Comparison of ENCODE assay signal across 10 cellular contexts in genomic region chr10:48976208-48976607, GRCh38. TPM values are rescaled to one million over a fixed set of nuclear protein-coding genes. Genes with fewer than 3 reads are reported as not detected.
DNase-seq lines count a peak whose midpoint lies in the region; ATAC-seq, FAIRE-seq and TF ChIP-seq lines count a peak whose summit lies in the region.
"Had no signal": no experiment of that assay in that cellular context is flagged by ENCODE, and none has a peak within 500 bp of the region (broad histone marks: within the 10 kb centered on the region; RNA-seq: fewer than 3 reads in every experiment).

No MANE protein-coding gene starts in this region.

- peaks cover 6% of the 10 kb centered on the region for H3K4me1 Mint-ChIP-seq in glutamatergic neuron (ENCODE audit: low read depth, unreplicated experiment)

- H3K27me3 ChIP-seq in GM12878 (replicated peaks in 1 of 2; ENCODE audit: control insufficient read depth in 2 of 2, insufficient read depth in 2 of 2, low read length in 1 of 2) = no peaks in the 10 kb centered on the region

- H3K27ac Mint-ChIP-seq in glutamatergic neuron (ENCODE audit: unreplicated experiment) = no peak overlapping the region

- intact Hi-C loops in GM12878 (cut with micrococcal nuclease; ENCODE audit: unreplicated experiment) = no loop called here

- SMC1A ChIA-PET in GM12878 (lab: Charles Lee; ENCODE audit: uncharacterized antibody, unreplicated experiment) = interaction anchor here (0.9 kb wide), 1 partner anchor 188 kb away, joined by 3 read pairs; no protein-coding TSS in a partner anchor

- BruUV-seq in GM12878 (replicated peaks; lab: Mats Ljungman, UMichigan) = no TSS peak

- CTCF ChIA-PET in GM12878 (lab: Yijun Ruan, JAX) = interaction anchor here (1.4 to 2.4 kb wide), 2 partner anchors 318 to 537 kb away, joined by 6 to 9 read pairs; no protein-coding TSS in a partner anchor

- H3K9me3 ChIP-seq in GM12878 (replicated peaks; ENCODE audit: control insufficient read depth, insufficient read depth, low read length) = no peaks in the 10 kb centered on the region

- peaks cover 6% of the 10 kb centered on the region for H3K27me3 Mint-ChIP-seq in glutamatergic neuron (ENCODE audit: unreplicated experiment)

- TF ChIP-seq EP300 in GM12878 (IDR thresholded peaks at IDR 0.05; ENCODE audit: borderline replicate concordance in 1 of 2, control insufficient read depth in 1 of 2, low read depth in 2 of 2, low read length in 2 of 2) = no peak

- no peak overlapping the region for H3K4me3 ChIP-seq in HFF-Myc (replicated peaks; ENCODE audit: low read depth, low read length)
- no peak overlapping the region for H3K4me3 ChIP-seq in GM12878

- TF ChIP-seq CTCF in AG09319 (IDR thresholded peaks at IDR 0.05; ENCODE audit: low read depth, low read length) (peak; percentile 38), HFF-Myc (IDR thresholded peaks at IDR 0.05; ENCODE audit: low read depth, low read length, missing control alignments) (peak; percentile 36), GM12878 (IDR thresholded peaks at IDR 0.05 in 2 of 3, conservative IDR thresholded peaks at IDR 0.05 in 1 of 3; ENCODE audit: control insufficient read depth in 2 of 3, extremely low read depth in 1 of 3, insufficient read depth in 1 of 3, low read depth in 3 of 3, low read length in 3 of 3) (peak in 2 of 3 experiments; percentile 21 to 37; a peak in 4 of 6 replicates), glutamatergic neuron (IDR thresholded peaks at IDR 0.05; ENCODE audit: partially characterized antibody, unreplicated experiment) (no peak)

- no peak overlapping the region for H2AFZ ChIP-seq in GM12878 (ENCODE audit: control insufficient read depth, low read depth, low read length)

- no peak overlapping the region for H3K4me2 ChIP-seq in GM12878 (ENCODE audit: control insufficient read depth, insufficient read depth)

- H3K9me3 Mint-ChIP-seq in glutamatergic neuron (ENCODE audit: unreplicated experiment) = peaks cover 6% of the 10 kb centered on the region

- RAD21 ChIA-PET in GM12878 (lab: Charles Lee; ENCODE audit: unreplicated experiment) = interaction anchor here (1.1 to 1.3 kb wide), 2 partner anchors 319 to 431 kb away, joined by 3 to 7 read pairs; no protein-coding TSS in a partner anchor

- ATAC-seq in GM12878 (peak; percentile 65), left lobe of liver (peak; percentile 95)

- no peaks in the 10 kb centered on the region for H3K79me2 ChIP-seq in GM12878 (ENCODE audit: control insufficient read depth, insufficient read depth, low read length)

- TF ChIP-seq POLR2A in GM12878 (IDR thresholded peaks at IDR 0.05; ENCODE audit: low read depth, low read length) = no peak

- POLR2A ChIA-PET in GM12878 (lab: Charles Lee) = interaction anchor here (0.6 kb wide), 1 partner anchor 930 kb away, joined by 4 read pairs; no protein-coding TSS in a partner anchor

- H3K27ac ChIP-seq in GM12878 (ENCODE audit: control insufficient read depth, insufficient read depth) = no peak overlapping the region

- no peak for DNase-seq in AG09319 (ENCODE audit: extremely low read depth, low read depth)
- no peak for DNase-seq in HFF-Myc (ENCODE audit: extremely low read depth, low read depth)
- DNase-seq in GM12878 (ENCODE audit: low read depth, low spot score) = no peak
- no peak for DNase-seq in left lobe of liver (ENCODE audit: low spot score)
- no peak for DNase-seq in glutamatergic neuron
- no peak for DNase-seq in NCI-H2196 treated with DMSO at 0.1 percent for 48 hours (lab: John Stamatoyannopoulos, UW; ENCODE audit: unreplicated experiment)
- no peak for DNase-seq in islet precursor cell
- no peak for DNase-seq in DMS153 treated with DMSO at 0.1 percent for 48 hours (lab: John Stamatoyannopoulos, UW; ENCODE audit: unreplicated experiment)
- DNase-seq: kidney glomerular epithelial cell had no signal

- no peaks in the 10 kb centered on the region for H4K20me1 ChIP-seq in GM12878 (ENCODE audit: control insufficient read depth, insufficient read depth)

- H3K4me3 Mint-ChIP-seq in glutamatergic neuron (ENCODE audit: unreplicated experiment) = no peak overlapping the region

- in situ Hi-C loops in GM12878 (cut with MboI) = loop anchor here (5.0 kb wide), 1 partner anchor 541 kb away; no protein-coding TSS in a partner anchor

- no peak for FAIRE-seq in GM12878 (lab: Jason Lieb, UNC)

- H3K36me3 Mint-ChIP-seq in glutamatergic neuron (ENCODE audit: unreplicated experiment) = no peaks in the 10 kb centered on the region

- TF ChIP-seq RAD21 in GM12878 (IDR thresholded peaks at IDR 0.05; ENCODE audit: insufficient read depth, low read depth, low read length) = peak; percentile 45

- no peak overlapping the region for H3K9ac ChIP-seq in GM12878 (ENCODE audit: control insufficient read depth, insufficient read depth, low read length)

- peaks cover 24 to 31% of the 10 kb centered on the region in 2 experiments for H3K36me3 ChIP-seq in GM12878 (ENCODE audit: control insufficient read depth in 2 of 2, insufficient read depth in 2 of 2, low read length in 1 of 2)

- H3K4me1 ChIP-seq in GM12878 (ENCODE audit: control insufficient read depth, insufficient read depth, low read length) = no peaks in the 10 kb centered on the region

TF ChIP-seq in GM12878, 131 proteins besides CTCF, POLR2A, EP300 and RAD21 (continues in another document):
- TF ChIP-seq ZSCAN29 (IDR thresholded peaks at IDR 0.05) (no peak), KDM1A (IDR thresholded peaks at IDR 0.05; ENCODE audit: borderline replicate concordance) (no peak), SRF (IDR thresholded peaks at IDR 0.05; ENCODE audit: low read depth in 2 of 2, low read length in 2 of 2) (no peak), HDAC2 (IDR thresholded peaks at IDR 0.05) (no peak), FOXM1 (IDR thresholded peaks at IDR 0.05; ENCODE audit: low read depth, low read length) (no peak), TBL1XR1 (IDR thresholded peaks at IDR 0.05; ENCODE audit: low read depth, low read length) (no peak), CBX5 (IDR thresholded peaks at IDR 0.05; ENCODE audit: low read depth) (no peak), FOS (IDR thresholded peaks at IDR 0.05; ENCODE audit: borderline replicate concordance, extremely low read depth, insufficient read length) (no peak), IKZF1 (conservative IDR thresholded peaks at IDR 0.05) (no peak), CEBPB (IDR thresholded peaks at IDR 0.05; ENCODE audit: borderline replicate concordance in 1 of 2, low read depth in 2 of 2, low read length in 2 of 2) (no peak), KAT2A (conservative IDR thresholded peaks at IDR 0.05; ENCODE audit: control insufficient read depth, low read depth, low read length) (no peak), USF1 (IDR thresholded peaks at IDR 0.05; ENCODE audit: borderline replicate concordance, extremely low read length, insufficient read depth, low read depth, low read length) (no peak), BCL3 (IDR thresholded peaks at IDR 0.05; ENCODE audit: borderline replicate concordance, insufficient read depth, low read depth, low read length, poor library complexity, severe bottlenecking) (no peak), RUNX3 (IDR thresholded peaks at IDR 0.05; ENCODE audit: low read length) (no peak), MEF2A (IDR thresholded peaks at IDR 0.05; ENCODE audit: insufficient read depth, low read depth, low read length) (no peak), SUPT20H (IDR thresholded peaks at IDR 0.05; ENCODE audit: borderline replicate concordance, control insufficient read depth, low read depth, low read length) (no peak)

RNA-seq across cellular contexts. Expression of gene LRRC18, which starts 36.6 kb away (rescaled TPM):
- total RNA-seq in GM12878 (2013; cell fraction: nucleolus; rRNA removed) = not detected in 2 replicates
- 0.17 TPM in 1 of 2 replicates, not detected in the other for total RNA-seq in GM12878 (2014; rRNA removed)
- not detected in 2 replicates for total RNA-seq in GM12878 (2014; rRNA removed; fragmentation: Illumina TruSeq; extraction: Trizol)
- total RNA-seq in GM12878 (2021) = not detected in 2 replicates
- polyA plus RNA-seq in GM12878 (2011; ENCODE audit: low read depth) = not detected
- not detected in 2 replicates for polyA plus RNA-seq in GM12878 (2011; rRNA removed)
- not detected in 2 replicates for polyA plus RNA-seq in GM12878 (2011; cell fraction: cytosol; rRNA removed)
- polyA plus RNA-seq in GM12878 (2011; cell fraction: nucleus; rRNA removed) = not detected in 2 replicates
- 0.08 TPM in 1 of 2 replicates, not detected in the other for polyA plus RNA-seq in GM12878 (2012)
- not detected in 2 replicates for polyA plus RNA-seq in GM12878 (2014; fragmentation: Illumina TruSeq; extraction: Trizol)
- polyA plus RNA-seq in GM12878 (2014; fragmentation: Nextera tagmentation; extraction: Ambion mirVana) = under 1 TPM in 1 of 2 experiments, not detected in 1; 0.31 TPM
- polyA plus RNA-seq in GM12878 (2014; rRNA removed) = not detected in 2 replicates
- polyA plus RNA-seq in GM12878 (2016; fragmentation: Nextera tagmentation; extraction: Ambion mirVana) = under 1 TPM; 0.16 to 0.47 TPM
- not detected in 2 replicates for polyA minus RNA-seq in GM12878 (2011; rRNA and poly(A)+ RNA removed)
- not detected in 2 replicates for polyA minus RNA-seq in GM12878 (2011; cell fraction: cytosol; rRNA and poly(A)+ RNA removed)
- polyA minus RNA-seq in GM12878 (2011; cell fraction: nucleus; rRNA and poly(A)+ RNA removed) = not detected in 2 replicates
- total RNA-seq in left lobe of liver = not detected
- total RNA-seq in glutamatergic neuron (ENCODE audit: unreplicated experiment) = not detected
- polyA plus RNA-seq: adipose tissue had no signal
